In the genomic region with DNA sequence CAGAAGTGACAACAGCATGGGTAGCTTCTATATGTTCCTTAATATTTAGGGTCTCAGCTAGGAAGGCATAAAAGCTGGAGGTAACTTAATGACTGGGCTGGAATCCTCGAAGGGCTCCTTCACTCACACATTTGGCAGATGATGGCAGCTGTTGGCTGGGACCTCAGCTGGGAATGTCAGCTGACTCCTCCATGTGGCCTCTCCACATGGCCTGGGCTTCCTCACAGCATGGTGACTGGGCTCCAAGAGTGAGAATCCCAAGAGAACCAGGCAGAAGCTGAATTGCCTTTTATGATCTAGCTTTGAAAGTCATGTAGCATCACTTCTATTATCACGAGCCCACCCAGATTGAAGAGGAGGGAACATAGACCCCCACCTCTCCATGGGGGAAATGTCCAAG, we compare ENCODE assay signal across 12 cellular contexts.
"Had no signal": no experiment of that assay in that cellular context is flagged by ENCODE, and none has a peak within 500 bp of the region (broad histone marks: within the 10 kb centered on the region; RNA-seq: fewer than 3 reads in every experiment).

No MANE protein-coding gene starts in this region.

- ATAC-seq: activated CD4-positive, CD25-positive, alpha-beta regulatory T cell treated with anti-CD3 and anti-CD28 coated beads, Interleukin-2, amount 50 U/mL, for 24 hours; gastrocnemius medialis; left ventricle myocardium superior had no signal

- H3K9me3 Mint-ChIP-seq: activated CD4-positive, alpha-beta memory T cell treated with anti-CD3 and anti-CD28 coated beads for 36 hours; neural progenitor cell had no signal

- H3K27me3 Mint-ChIP-seq: activated CD4-positive, alpha-beta memory T cell treated with anti-CD3 and anti-CD28 coated beads for 36 hours had no signal

- H3K36me3 Mint-ChIP-seq: activated CD4-positive, alpha-beta memory T cell treated with anti-CD3 and anti-CD28 coated beads for 36 hours had no signal

- H3K27ac Mint-ChIP-seq: activated CD4-positive, alpha-beta memory T cell treated with anti-CD3 and anti-CD28 coated beads for 36 hours; neural progenitor cell had no signal

- H3K4me3 Mint-ChIP-seq: activated CD4-positive, alpha-beta memory T cell treated with anti-CD3 and anti-CD28 coated beads for 36 hours; neural progenitor cell had no signal

- DNase-seq: activated CD4-positive, alpha-beta memory T cell treated with anti-CD3 and anti-CD28 coated beads for 36 hours; activated gamma-delta T cell treated with Interleukin-2 at 50 U/mL for 16 hours; activated T-cell treated with anti-CD3 and anti-CD28 coated beads, Interleukin-2, amount 50 U/mL, for 48 hours; colonic mucosa; effector memory CD4-positive, alpha-beta T cell; gastrocnemius medialis; left ventricle myocardium superior; mesenchymal stem cell; posterior cingulate gyrus; stimulated activated CD4-positive, alpha-beta T cell treated with anti-CD3 and anti-CD28 coated beads, Interleukin-4, amount 100 ng/mL, for 4 hours had no signal
